ENCODE assay signal across 11 cellular contexts in genomic region chr14:31766315-31766892, GRCh38.
"Had no signal": no experiment of that assay in that cellular context is flagged by ENCODE, and none has a peak within 500 bp of the region (broad histone marks: within the 10 kb centered on the region; RNA-seq: fewer than 3 reads in every experiment).

No MANE protein-coding gene starts in this region.

- ATAC-seq: GM23338, HCT116 had no signal

- H3K4me3 ChIP-seq: GM23248, GM23338, HAP-1 had no signal

- H3K27ac ChIP-seq: GM23248 had no signal

- H2AFZ ChIP-seq: GM23248, GM23338 had no signal

- H3K4me2 ChIP-seq: GM23338 had no signal

- DNase-seq: GM23248, GOT3, H7, H9, HCEC 1CT, HFFc6 had no signal

- H3K9ac ChIP-seq: GM23248 had no signal

- H3K9me3 ChIP-seq: HAP-1 had no signal

- H3K36me3 ChIP-seq: HAP-1 had no signal

- H3K4me1 ChIP-seq: HAP-1 had no signal

- FAIRE-seq: H1, H54 had no signal
